11 cellular contexts compared by ENCODE assay signal in the genomic region with DNA sequence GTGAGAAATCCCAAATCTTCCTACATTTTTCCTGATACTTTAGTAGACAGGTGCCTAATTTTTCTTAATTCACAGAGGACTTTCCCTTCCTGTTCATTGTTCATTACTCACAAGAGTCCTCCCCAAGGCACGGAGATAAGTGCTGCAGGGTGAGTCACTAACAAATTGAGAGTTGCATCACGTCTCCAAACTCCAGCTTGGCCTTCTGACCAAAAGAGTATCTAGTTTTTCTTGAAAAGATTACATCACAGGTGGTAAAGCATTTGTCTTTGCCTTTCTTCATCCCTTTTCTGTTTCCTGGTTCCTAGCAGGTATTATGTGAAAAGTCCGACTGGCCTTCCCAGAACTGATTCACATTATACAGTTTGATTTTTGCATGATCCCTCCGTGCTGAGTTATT. TPM values are rescaled to one million over a fixed set of nuclear protein-coding genes. Genes with fewer than 3 reads are reported as not detected.
DNase-seq lines count a peak whose midpoint lies in the region; ATAC-seq, FAIRE-seq and TF ChIP-seq lines count a peak whose summit lies in the region.
"Had no signal": no experiment of that assay in that cellular context is flagged by ENCODE, and none has a peak within 500 bp of the region (broad histone marks: within the 10 kb centered on the region; RNA-seq: fewer than 3 reads in every experiment).

No MANE protein-coding gene starts in this region.

- no peak for ATAC-seq in HepG2
- ATAC-seq in right lobe of liver: no peak
- no peak for ATAC-seq in gastrocnemius medialis
- ATAC-seq in HG03432 (IDR thresholded peaks at IDR 0.05; ENCODE audit: unreplicated experiment): no peak
- ATAC-seq: naive thymus-derived CD8-positive, alpha-beta T cell had no signal

- TF ChIP-seq POLR2A in HepG2 (IDR thresholded peaks at IDR 0.05; ENCODE audit: insufficient read depth in 1 of 2, low read depth in 2 of 2, low read length in 2 of 2): no peak
- no peak for TF ChIP-seq POLR2A in right lobe of liver (IDR thresholded peaks at IDR 0.05)
- TF ChIP-seq POLR2A in gastrocnemius medialis (IDR thresholded peaks at IDR 0.05): no peak

- H3K27ac ChIP-seq in HepG2 (ENCODE audit: extremely low read length, insufficient read depth, low read length): no peak overlapping the region
- no peak overlapping the region for H3K27ac ChIP-seq in right lobe of liver
- no peak overlapping the region for H3K27ac ChIP-seq in gastrocnemius medialis

- no peak overlapping the region for H3K9ac ChIP-seq in HepG2 (ENCODE audit: insufficient read depth, low read depth, low read length)

- in situ Hi-C loops in HepG2 (cut with HindIII; ENCODE audit: extremely low pct_ligation_motif_present, low pct_unique_long_range_greater_than_20kb): no loop called here
- in situ Hi-C loops in gastrocnemius medialis (cut with MboI; ENCODE audit: low sequenced_read_pairs in 4 of 4): no loop called here

- H3K27me3 ChIP-seq in HepG2 (ENCODE audit: control insufficient read depth in 1 of 2, insufficient read depth in 2 of 2, low read length in 2 of 2) (peaks cover 0 to 6% of the 10 kb centered on the region in 2 experiments; a peak in 2 of 5 replicates), right lobe of liver (no peaks in the 10 kb centered on the region), gastrocnemius medialis (no peaks in the 10 kb centered on the region)

- H3K36me3 ChIP-seq in HepG2 (replicated peaks in 1 of 2; ENCODE audit: control insufficient read depth in 1 of 2, insufficient read depth in 2 of 2, low read length in 2 of 2) (no peaks in the 10 kb centered on the region), right lobe of liver (no peaks in the 10 kb centered on the region), gastrocnemius medialis (no peaks in the 10 kb centered on the region)

- FAIRE-seq in HepG2 (lab: Jason Lieb, UNC) (no peak), urothelium cell line (lab: Jason Lieb, UNC) (no peak)

- intact Hi-C loops in HepG2 (cut with micrococcal nuclease; ENCODE audit: unreplicated experiment): no loop called here
- intact Hi-C loops in right lobe of liver (cut with DNase I): no loop called here
- intact Hi-C loops in gastrocnemius medialis (cut with DNase I; ENCODE audit: low total_unique reads): no loop called here

- WGBS in HepG2 (ENCODE audit: low lambda C conversion rate): 0% methylated on average over 4 of the region's 4 CpGs
- 32% methylated on average over 4 of the region's 4 CpGs for WGBS in right lobe of liver (ENCODE audit: insufficient coverage, low coverage, low lambda C conversion rate, missing lambda C conversion rate)

- no peaks in the 10 kb centered on the region; the same call in 1 of the 2 replicates for H4K20me1 ChIP-seq in HepG2 (ENCODE audit: insufficient read depth, low read length)

- no peaks in the 10 kb centered on the region for H3K79me2 ChIP-seq in HepG2 (ENCODE audit: insufficient read depth, low read length)

- H3K9me3 ChIP-seq in HepG2 (ENCODE audit: low read length) (no peaks in the 10 kb centered on the region), right lobe of liver (no peaks in the 10 kb centered on the region), gastrocnemius medialis (no peaks in the 10 kb centered on the region)

- BruUV-seq in HepG2 (replicated peaks; lab: Mats Ljungman, UMichigan): no TSS peak

- TF ChIP-seq CTCF in HepG2 (CRISPR knock-in tag; IDR thresholded peaks at IDR 0.05) (no peak), right lobe of liver (IDR thresholded peaks at IDR 0.05) (no peak), gastrocnemius medialis (IDR thresholded peaks at IDR 0.05 in 4 of 5, conservative IDR thresholded peaks at IDR 0.05 in 1 of 5) (no peak)

- no peak overlapping the region for H2AFZ ChIP-seq in HepG2 (ENCODE audit: low read length)

- POLR2A ChIA-PET in HepG2 (lab: Yijun Ruan, JAX): no interaction called here

- H3K4me3 ChIP-seq in HepG2 (replicated peaks in 1 of 3; ENCODE audit: insufficient read depth in 1 of 3, low read depth in 2 of 3, low read length in 3 of 3) (no peak overlapping the region), right lobe of liver (no peak overlapping the region), gastrocnemius medialis (no peak overlapping the region)

- no peak overlapping the region for H3K4me2 ChIP-seq in HepG2 (ENCODE audit: low read depth, low read length)

- DNase-seq in HepG2 (ENCODE audit: low spot score): no peak
- no peak for DNase-seq in right lobe of liver
- DNase-seq in RKO (ENCODE audit: low spot score): peak; percentile 58
- peak; percentile 75 for DNase-seq in fibroblast of peridontal ligament (ENCODE audit: extremely low read depth)
- DNase-seq in urothelium cell line (ENCODE audit: low spot score): peak; percentile 67
- DNase-seq in gastrocnemius medialis: no peak
- DNase-seq in activated CD4-positive, alpha-beta T cell treated with anti-CD3 and anti-CD28 coated beads, Interleukin-2, amount 50 U/mL, for 1 hour: no peak
- DNase-seq: DMS153; naive thymus-derived CD8-positive, alpha-beta T cell; NCI-H526 had no signal

- no peak for TF ChIP-seq RAD21 in HepG2 (CRISPR knock-in tag; IDR thresholded peaks at IDR 0.05)

- TF ChIP-seq EP300 in HepG2 (IDR thresholded peaks at IDR 0.05; ENCODE audit: low read depth in 2 of 2, low read length in 2 of 2) (no peak), HepG2 (CRISPR knock-in tag; IDR thresholded peaks at IDR 0.05; ENCODE audit: borderline replicate concordance) (no peak)

- CTCF ChIA-PET in HepG2 (lab: Yijun Ruan, JAX; ENCODE audit: low intra/inter-chr PET ratio, low total read pairs): no interaction called here

- H3K4me1 ChIP-seq in HepG2 (ENCODE audit: insufficient read depth, low read length) (no peaks in the 10 kb centered on the region), right lobe of liver (no peaks in the 10 kb centered on the region), gastrocnemius medialis (no peaks in the 10 kb centered on the region)

TF ChIP-seq in HepG2, 621 proteins besides CTCF, POLR2A, EP300 and RAD21:
- TF ChIP-seq, protein P1, sequence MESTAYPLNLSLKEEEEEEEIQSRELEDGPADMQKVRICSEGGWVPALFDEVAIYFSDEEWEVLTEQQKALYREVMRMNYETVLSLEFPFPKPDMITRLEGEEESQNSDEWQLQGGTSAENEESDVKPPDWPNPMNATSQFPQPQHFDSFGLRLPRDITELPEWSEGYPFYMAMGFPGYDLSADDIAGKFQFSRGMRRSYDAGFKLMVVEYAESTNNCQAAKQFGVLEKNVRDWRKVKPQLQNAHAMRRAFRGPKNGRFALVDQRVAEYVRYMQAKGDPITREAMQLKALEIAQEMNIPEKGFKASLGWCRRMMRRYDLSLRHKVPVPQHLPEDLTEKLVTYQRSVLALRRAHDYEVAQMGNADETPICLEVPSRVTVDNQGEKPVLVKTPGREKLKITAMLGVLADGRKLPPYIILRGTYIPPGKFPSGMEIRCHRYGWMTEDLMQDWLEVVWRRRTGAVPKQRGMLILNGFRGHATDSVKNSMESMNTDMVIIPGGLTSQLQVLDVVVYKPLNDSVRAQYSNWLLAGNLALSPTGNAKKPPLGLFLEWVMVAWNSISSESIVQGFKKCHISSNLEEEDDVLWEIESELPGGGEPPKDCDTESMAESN (CRISPR knock-in tag; conservative IDR thresholded peaks at IDR 0.05): no peak
- peak; percentile 5; the same call in 1 of the 2 replicates for TF ChIP-seq CEBPB (IDR thresholded peaks at IDR 0.05; ENCODE audit: borderline replicate concordance, low read depth, low read length)
TF ChIP-seq in HepG2: peak in this region for 1.

RNA-seq across cellular contexts. Expression of gene RASGRP1, which starts 24.9 kb away (rescaled TPM):
- total RNA-seq in HepG2 (2016; rRNA removed; fragmentation: Illumina TruSeq; extraction: Trizol) (0.07 TPM in 1 of 2 replicates, not detected in the other), right lobe of liver (under 1 TPM; 0.11 to 0.64 (median 0.32) TPM), gastrocnemius medialis (under 1 TPM in 2 of 4 donors, not detected in 2; 0.44 to 0.85 TPM)
- total RNA-seq in HepG2 (2016; cell fraction: cytosol; rRNA removed; fragmentation: Illumina TruSeq; extraction: Trizol; ENCODE audit: low read depth): not detected in 2 replicates
- total RNA-seq in HepG2 (2016; cell fraction: insoluble cytoplasmic fraction; rRNA removed; fragmentation: Illumina TruSeq; extraction: Trizol): 0.06 TPM in 1 of 2 replicates, not detected in the other
- 0.03 TPM in 1 of 2 replicates, not detected in the other for total RNA-seq in HepG2 (2016; cell fraction: membrane; rRNA removed; fragmentation: Illumina TruSeq; extraction: Trizol)
- 0.25 TPM in 1 of 2 replicates, not detected in the other for total RNA-seq in HepG2 (2016; cell fraction: nucleus; rRNA removed; fragmentation: Illumina TruSeq; extraction: Trizol)
- not detected in 2 replicates for polyA plus RNA-seq in HepG2 (2011; rRNA removed)
- 0.03 TPM in 2 replicates for polyA plus RNA-seq in HepG2 (2011; cell fraction: cytosol; rRNA removed)
- 0.10 and 0.12 TPM in 2 replicates for polyA plus RNA-seq in HepG2 (2011; cell fraction: nucleus; rRNA removed)
- polyA plus RNA-seq in HepG2 (2012): 0.03 and 0.11 TPM in 2 replicates
- polyA plus RNA-seq in HepG2 (2016; cell fraction: cytosol; fragmentation: Illumina TruSeq; extraction: Trizol; ENCODE audit: low read depth): not detected in 2 replicates
- 0.04 TPM in 1 of 2 replicates, not detected in the other for polyA plus RNA-seq in HepG2 (2016; cell fraction: insoluble cytoplasmic fraction; fragmentation: Illumina TruSeq; extraction: Trizol; ENCODE audit: low read depth)
- polyA plus RNA-seq in HepG2 (2016; cell fraction: membrane; fragmentation: Illumina TruSeq; extraction: Trizol; ENCODE audit: low read depth): not detected in 2 replicates
- not detected in 2 replicates for polyA plus RNA-seq in HepG2 (2016; cell fraction: nucleus; fragmentation: Illumina TruSeq; extraction: Trizol; ENCODE audit: insufficient read depth, low read depth)
- polyA minus RNA-seq in HepG2 (2011; rRNA and poly(A)+ RNA removed; ENCODE audit: low replicate concordance): 0.08 and 0.40 TPM in 2 replicates
- not detected in 2 replicates for polyA minus RNA-seq in HepG2 (2011; cell fraction: cytosol; rRNA and poly(A)+ RNA removed)
- 0.13 TPM in 1 of 2 replicates, not detected in the other for polyA minus RNA-seq in HepG2 (2011; cell fraction: nucleus; rRNA and poly(A)+ RNA removed)

Comparison
In these comparisons a context has a peak if more than half of its experiments do, and no peak if none do; other contexts are left out.
1. DNase-seq: peak in RKO (single experiment), fibroblast of peridontal ligament (single experiment) and urothelium cell line (single experiment); none in HepG2 (single experiment), right lobe of liver (0 of 3), gastrocnemius medialis (0 of 2) and activated CD4-positive, alpha-beta T cell treated with anti-CD3 and anti-CD28 coated beads, Interleukin-2, amount 50 U/mL, for 1 hour (single experiment).